ENCODE assay signal across 12 cellular contexts in the genomic region with DNA sequence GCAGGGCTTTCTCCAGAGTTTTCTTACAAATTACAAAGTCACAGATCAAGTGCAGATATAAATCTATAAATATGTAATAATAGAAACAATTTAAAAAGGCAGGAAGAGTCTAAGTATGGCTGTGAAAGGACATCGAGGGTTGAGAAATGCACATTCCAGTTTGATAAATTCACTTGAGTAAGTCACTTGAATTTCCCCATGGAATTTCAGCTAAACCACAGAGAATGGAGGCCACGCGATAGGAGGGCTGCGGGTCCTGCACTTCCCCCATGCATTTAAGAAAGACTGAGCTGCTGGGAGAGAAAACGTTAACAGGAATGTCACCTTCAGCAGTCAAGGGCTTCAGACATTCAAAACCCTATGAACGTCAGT. TPM values are rescaled to one million over a fixed set of nuclear protein-coding genes. Genes with fewer than 3 reads are reported as not detected.
DNase-seq lines count a peak whose midpoint lies in the region; ATAC-seq and TF ChIP-seq lines count a peak whose summit lies in the region.
"Had no signal": no experiment of that assay in that cellular context is flagged by ENCODE, and none has a peak within 500 bp of the region (broad histone marks: within the 10 kb centered on the region; RNA-seq: fewer than 3 reads in every experiment).

No MANE protein-coding gene starts in this region.

- DNase-seq in Daoy (ENCODE audit: low read depth) (peak; percentile 79), RWPE1 (ENCODE audit: low spot score) (no peak), epithelial cell of esophagus (ENCODE audit: low read depth) (peak; percentile 64), renal cortical epithelial cell (ENCODE audit: low read depth) (peak; percentile 54), NCI-H526 treated with DMSO at 0.1 percent for 48 hours (lab: John Stamatoyannopoulos, UW) (no peak)
- DNase-seq: endodermal cell had no signal

- POLR2A ChIA-PET in RWPE1 (lab: Yijun Ruan, JAX; ENCODE audit: low non-redundant PET) = interaction anchor here (0.6 kb wide), 1 partner anchor 1566 kb away, joined by 8 read pairs; no protein-coding TSS in a partner anchor

- H3K4me3 ChIP-seq in epithelial cell of esophagus (ENCODE audit: low read length) = no peak overlapping the region
- H3K4me3 ChIP-seq: GM12878, ovary had no signal

- peak overlapping the region; percentile 88 for H3K27ac ChIP-seq in RWPE1
- H3K27ac ChIP-seq: ovary had no signal

- TF ChIP-seq CTCF in RWPE1 (conservative IDR thresholded peaks at IDR 0.05; ENCODE audit: low read depth) (no peak), epithelial cell of esophagus (IDR thresholded peaks at IDR 0.05; ENCODE audit: insufficient read depth, low read depth, low read length, missing control alignments) (no peak)

- CTCF ChIA-PET in RWPE1 (lab: Yijun Ruan, JAX) = interaction anchor here (0.6 to 1.5 kb wide), 2 partner anchors 11 to 194 kb away, joined by 3 to 4 read pairs; no protein-coding TSS in a partner anchor

- ATAC-seq in GM19023 (IDR thresholded peaks at IDR 0.05; ENCODE audit: unreplicated experiment) = no peak
- no peak for ATAC-seq in HG03469 (IDR thresholded peaks at IDR 0.05; ENCODE audit: unreplicated experiment)
- no peak for ATAC-seq in HG02981 (IDR thresholded peaks at IDR 0.05; ENCODE audit: unreplicated experiment)
- ATAC-seq: GM12878, WTC11 had no signal

RNA-seq across cellular contexts. Expression of a gene that starts 6.1 kb away (rescaled TPM):
- 166 and 171 TPM in 2 replicates for total RNA-seq in Daoy (2014; rRNA removed; shearing (Covaris generic))
- total RNA-seq in renal cortical epithelial cell = 152 and 286 TPM in 2 replicates

RNA-seq across cellular contexts. Expression of a gene that starts 9.6 kb away (rescaled TPM):
- total RNA-seq in Daoy (2014; rRNA removed; shearing (Covaris generic)) = 36.2 and 38.9 TPM in 2 replicates
- total RNA-seq in renal cortical epithelial cell = 18.2 and 18.4 TPM in 2 replicates

RNA-seq across cellular contexts. Expression of a gene that starts 9.8 kb away (rescaled TPM):
- 29.4 and 36.5 TPM in 2 replicates for total RNA-seq in Daoy (2014; rRNA removed; shearing (Covaris generic))
- 27.0 and 31.6 TPM in 2 replicates for total RNA-seq in renal cortical epithelial cell

RNA-seq across cellular contexts. Expression of a gene that starts 20.3 kb away (rescaled TPM):
- total RNA-seq in Daoy (2014; rRNA removed; shearing (Covaris generic)) = 359 and 429 TPM in 2 replicates
- total RNA-seq in renal cortical epithelial cell = 121 and 147 TPM in 2 replicates

RNA-seq across cellular contexts. Expression of a gene that starts 21.1 kb away (rescaled TPM):
- total RNA-seq in Daoy (2014; rRNA removed; shearing (Covaris generic)) = 21.4 and 37.6 TPM in 2 replicates
- total RNA-seq in renal cortical epithelial cell = 21.1 and 23.1 TPM in 2 replicates

Comparison
In these comparisons a context has a peak if more than half of its experiments do, and no peak if none do; other contexts are left out.
1. DNase-seq: peak in Daoy (single experiment), epithelial cell of esophagus (single experiment) and renal cortical epithelial cell (single experiment); none in RWPE1 (single experiment) and NCI-H526 treated with DMSO at 0.1 percent for 48 hours (single experiment).